ENCODE assay signal across 15 cellular contexts in genomic region chrX:41906515-41907165, GRCh38. TPM values are rescaled to one million over a fixed set of nuclear protein-coding genes. Genes with fewer than 3 reads are reported as not detected.
DNase-seq lines count a peak whose midpoint lies in the region; ATAC-seq, FAIRE-seq and TF ChIP-seq lines count a peak whose summit lies in the region.
"Had no signal": no experiment of that assay in that cellular context is flagged by ENCODE, and none has a peak within 500 bp of the region (broad histone marks: within the 10 kb centered on the region; RNA-seq: fewer than 3 reads in every experiment).

No MANE protein-coding gene starts in this region.

- H3K27ac ChIP-seq in breast epithelium, result no peak overlapping the region
- H3K27ac ChIP-seq in endodermal cell (ENCODE audit: low read depth, low read length), result no peak overlapping the region
- H3K27ac ChIP-seq in thyroid gland, result no peak overlapping the region
- H3K27ac ChIP-seq: gastroesophageal sphincter, SK-N-MC, stomach had no signal

- POLR2A ChIA-PET in MCF 10A (lab: Yijun Ruan, JAX), result interaction anchor here (0.5 to 1.6 kb wide), 11 partner anchors 11 to 348 kb away, joined by 3 to 6 read pairs (median 4); no protein-coding TSS in a partner anchor

- H3K36me3 ChIP-seq in breast epithelium (no peaks in the 10 kb centered on the region), endodermal cell (ENCODE audit: control insufficient read depth, insufficient read depth, low read length) (peaks cover 5% of the 10 kb centered on the region), thyroid gland (no peaks in the 10 kb centered on the region)
- H3K36me3 ChIP-seq: BE2C, gastroesophageal sphincter, stomach had no signal

- H3K27me3 Mint-ChIP-seq in MCF 10A (ENCODE audit: insufficient read depth, unreplicated experiment), result peaks cover 42% of the 10 kb centered on the region
- H3K27me3 Mint-ChIP-seq in endodermal cell (ENCODE audit: insufficient read depth), result no peaks in the 10 kb centered on the region

- no peaks in the 10 kb centered on the region for H3K9me3 ChIP-seq in breast epithelium
- peaks cover 27% of the 10 kb centered on the region for H3K9me3 ChIP-seq in endodermal cell (ENCODE audit: control insufficient read depth, low read length)
- H3K9me3 ChIP-seq in thyroid gland, result no peaks in the 10 kb centered on the region
- H3K9me3 ChIP-seq: BE2C, gastroesophageal sphincter, stomach had no signal

- peaks cover 4% of the 10 kb centered on the region for H3K36me3 Mint-ChIP-seq in MCF 10A (ENCODE audit: insufficient read depth, unreplicated experiment)
- H3K36me3 Mint-ChIP-seq in endodermal cell (ENCODE audit: low read depth), result peaks cover 24% of the 10 kb centered on the region

- no TSS peak for BruUV-seq in MCF 10A (replicated peaks; lab: Mats Ljungman, UMichigan)

- intact Hi-C loops in MCF 10A (cut with micrococcal nuclease), result no loop called here
- intact Hi-C loops in breast epithelium (cut with DNase I; ENCODE audit: low total_unique reads), result no loop called here
- intact Hi-C loops in thyroid gland (cut with DNase I), result no loop called here

- H3K27me3 ChIP-seq in breast epithelium (peaks cover 0 to 5% of the 10 kb centered on the region in 2 donors), endodermal cell (ENCODE audit: control insufficient read depth, insufficient read depth, low read length, poor library complexity, severe bottlenecking) (no peaks in the 10 kb centered on the region), thyroid gland (no peaks in the 10 kb centered on the region)
- H3K27me3 ChIP-seq: BE2C, gastroesophageal sphincter, stomach had no signal

- H3K4me1 Mint-ChIP-seq in MCF 10A (ENCODE audit: insufficient read depth, unreplicated experiment) (peaks cover 15% of the 10 kb centered on the region), endodermal cell (peaks cover 2% of the 10 kb centered on the region)
- H3K4me1 Mint-ChIP-seq: GM23338 had no signal

- H3K4me3 ChIP-seq in breast epithelium, result no peak overlapping the region
- H3K4me3 ChIP-seq in endodermal cell (ENCODE audit: low read length), result peak overlapping the region; percentile 40
- no peak overlapping the region for H3K4me3 ChIP-seq in thyroid gland (replicated peaks in 1 of 3)
- H3K4me3 ChIP-seq: gastroesophageal sphincter, GM23338, SK-N-MC, stomach had no signal

- H3K9me3 Mint-ChIP-seq in MCF 10A (ENCODE audit: unreplicated experiment) (no peaks in the 10 kb centered on the region), endodermal cell (peaks cover 75% of the 10 kb centered on the region)

- CTCF ChIA-PET in MCF 10A (lab: Yijun Ruan, JAX), result interaction anchor here (0.9 to 1.5 kb wide), 2 partner anchors 18 to 111 kb away, joined by 3 to 4 read pairs; no protein-coding TSS in a partner anchor

- FAIRE-seq in RCC 7860 (lab: Jason Lieb, UNC), result peak; percentile 85
- FAIRE-seq: kidney had no signal

- TF ChIP-seq CTCF in MCF 10A (IDR thresholded peaks at IDR 0.05; ENCODE audit: unreplicated experiment) (no peak), breast epithelium (IDR thresholded peaks at IDR 0.05) (no peak), endodermal cell (conservative IDR thresholded peaks at IDR 0.05) (no peak), thyroid gland (IDR thresholded peaks at IDR 0.05) (no peak)

- ATAC-seq in stimulated activated naive CD8-positive, alpha-beta T cell treated with anti-CD3 and anti-CD28 coated beads, Interleukin-15, Interleukin-2, amounts not matched to agents 100 U/mL and 50 U/mL, for 24 hours, result peak; percentile 84
- ATAC-seq in GM18517 (IDR thresholded peaks at IDR 0.05; ENCODE audit: unreplicated experiment), result no peak
- ATAC-seq: gastroesophageal sphincter, GM23338 had no signal

- H3K27ac Mint-ChIP-seq in MCF 10A (ENCODE audit: low read depth, unreplicated experiment) (peak overlapping the region; percentile 7), endodermal cell (no peak overlapping the region)
- H3K27ac Mint-ChIP-seq: GM23338 had no signal

- DNase-seq in MCF 10A (ENCODE audit: unreplicated experiment), result peak; percentile 69
- DNase-seq in breast epithelium (ENCODE audit: low spot score in 2 of 2), result no peak
- peak; percentile 58 for DNase-seq in RCC 7860 (ENCODE audit: low spot score)
- DNase-seq in endodermal cell, result no peak
- DNase-seq in stimulated activated naive CD8-positive, alpha-beta T cell treated with anti-CD3 and anti-CD28 coated beads, Interleukin-15, Interleukin-2, amounts not matched to agents 100 U/mL and 50 U/mL, for 24 hours, result peak; percentile 8
- DNase-seq in thyroid gland, result no peak
- DNase-seq in NCI-H526 (lab: John Stamatoyannopoulos, UW), result no peak
- DNase-seq: BE2C, cortex of kidney, kidney, stomach had no signal

- TF ChIP-seq POLR2A in breast epithelium (IDR thresholded peaks at IDR 0.05) (no peak), thyroid gland (IDR thresholded peaks at IDR 0.05) (no peak)

- H3K4me1 ChIP-seq in breast epithelium, result no peaks in the 10 kb centered on the region
- H3K4me1 ChIP-seq in endodermal cell (ENCODE audit: control insufficient read depth, insufficient read depth, low read length), result no peaks in the 10 kb centered on the region
- no peaks in the 10 kb centered on the region for H3K4me1 ChIP-seq in thyroid gland
- H3K4me1 ChIP-seq: BE2C, gastroesophageal sphincter had no signal

- 89 to 100% methylated on average over 1 to 2 of the region's 3 CpGs for WGBS in endodermal cell (ENCODE audit: insufficient coverage in 1 of 2, insufficient read length in 1 of 2), 2 experiments
- 87 to 97% methylated on average over 3 of the region's 3 CpGs for WGBS in thyroid gland, 2 donors

- H3K4me3 Mint-ChIP-seq in MCF 10A (ENCODE audit: unreplicated experiment) (no peak overlapping the region), endodermal cell (no peak overlapping the region)
- H3K4me3 Mint-ChIP-seq: GM23338 had no signal

- H3K9ac ChIP-seq in endodermal cell (ENCODE audit: extremely low read depth, low read length, poor library complexity, severe bottlenecking), result no peak overlapping the region

RNA-seq across cellular contexts. Expression of gene CASK, which starts 16.7 kb away (rescaled TPM):
- total RNA-seq in MCF 10A (2022) (34.9 and 43.2 TPM in 2 replicates), breast epithelium (100 to 1,000 TPM in 1 of 3 donors, 10 to 100 TPM in 2; 34.4 to 103 (median 52.4) TPM), endodermal cell (10 to 100 TPM; 79.1 to 87.1 TPM), thyroid gland (10 to 100 TPM; 33.1 to 41.6 (median 36.4) TPM)
- 46.8 TPM for polyA plus RNA-seq in endodermal cell (2013, experiment 1 of 2)
- polyA plus RNA-seq in endodermal cell (2013, experiment 2 of 2), result 45.0 TPM

Comparison
In these comparisons a context has a peak if more than half of its experiments do, and no peak if none do; other contexts are left out.
1. DNase-seq: peak in MCF 10A (single experiment), RCC 7860 (single experiment) and stimulated activated naive CD8-positive, alpha-beta T cell treated with anti-CD3 and anti-CD28 coated beads, Interleukin-15, Interleukin-2, amounts not matched to agents 100 U/mL and 50 U/mL, for 24 hours (single experiment); none in breast epithelium (0 of 2), endodermal cell (single experiment), thyroid gland (0 of 2) and NCI-H526 (0 of 2).